1 cellular context compared by ENCODE assay signal in the genomic region with DNA sequence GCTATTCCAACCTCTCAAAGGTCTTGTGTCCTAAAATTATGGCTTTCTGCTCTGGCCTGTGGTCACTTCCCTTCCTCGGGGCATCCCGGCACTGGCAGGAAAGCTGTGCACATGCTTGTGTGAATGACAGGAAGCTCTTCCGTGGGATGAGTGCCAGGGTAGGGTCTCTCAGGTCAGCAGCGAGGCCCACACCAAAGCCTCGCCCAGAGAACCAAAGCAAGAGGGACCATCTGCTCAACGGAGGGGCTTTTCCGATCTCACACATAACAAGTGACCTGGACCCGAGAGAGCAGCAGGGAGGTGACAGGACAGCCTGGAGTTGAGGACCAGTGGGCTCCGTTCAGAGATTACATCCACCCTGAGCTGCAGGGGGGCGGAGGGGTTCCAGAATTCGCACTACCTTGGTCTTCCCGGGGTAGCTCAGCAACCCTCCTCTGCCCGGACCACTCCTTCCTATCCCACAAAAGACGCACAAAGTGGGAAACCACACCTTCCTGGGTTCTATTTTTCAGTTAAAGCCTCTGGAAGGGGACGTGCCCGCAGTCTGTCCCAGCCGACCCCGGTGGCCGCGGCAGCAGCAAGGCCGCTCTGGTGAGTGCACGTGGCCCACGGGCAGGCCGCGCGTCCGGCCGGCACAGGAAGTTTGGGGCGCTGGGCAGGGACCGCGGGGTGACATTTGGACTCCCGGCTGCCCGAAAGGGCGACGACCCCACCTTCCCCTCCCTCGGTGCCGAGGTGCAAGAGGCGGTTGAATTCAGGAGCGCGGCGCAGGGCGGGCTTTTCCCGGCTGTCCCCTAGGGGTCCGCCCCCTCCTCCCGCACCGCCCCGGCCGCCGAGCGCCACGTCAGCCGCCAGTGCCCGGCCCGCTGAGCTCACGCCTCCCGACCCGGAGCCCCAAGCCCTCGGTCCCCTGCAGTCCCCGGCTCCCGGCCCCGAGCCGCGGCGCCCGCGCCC.
TF ChIP-seq lines count a peak whose summit lies in the region.

No MANE protein-coding gene starts in this region.

TF ChIP-seq in Ishikawa, 13 proteins besides CTCF, POLR2A, EP300 and RAD21 (continued from another document):
- TF ChIP-seq, protein P1, sequence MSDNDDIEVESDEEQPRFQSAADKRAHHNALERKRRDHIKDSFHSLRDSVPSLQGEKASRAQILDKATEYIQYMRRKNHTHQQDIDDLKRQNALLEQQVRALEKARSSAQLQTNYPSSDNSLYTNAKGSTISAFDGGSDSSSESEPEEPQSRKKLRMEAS (IDR thresholded peaks at IDR 0.05): peak; percentile 97
- TF ChIP-seq NFIC (IDR thresholded peaks at IDR 0.05) (no peak), EGR1 (IDR thresholded peaks at IDR 0.05) (no peak; the same call in 1 of the 2 replicates), CEBPB (IDR thresholded peaks at IDR 0.05) (no peak)
TF ChIP-seq in Ishikawa: peak in this region for 5.
